11 cellular contexts compared by ENCODE assay signal in the genomic region with DNA sequence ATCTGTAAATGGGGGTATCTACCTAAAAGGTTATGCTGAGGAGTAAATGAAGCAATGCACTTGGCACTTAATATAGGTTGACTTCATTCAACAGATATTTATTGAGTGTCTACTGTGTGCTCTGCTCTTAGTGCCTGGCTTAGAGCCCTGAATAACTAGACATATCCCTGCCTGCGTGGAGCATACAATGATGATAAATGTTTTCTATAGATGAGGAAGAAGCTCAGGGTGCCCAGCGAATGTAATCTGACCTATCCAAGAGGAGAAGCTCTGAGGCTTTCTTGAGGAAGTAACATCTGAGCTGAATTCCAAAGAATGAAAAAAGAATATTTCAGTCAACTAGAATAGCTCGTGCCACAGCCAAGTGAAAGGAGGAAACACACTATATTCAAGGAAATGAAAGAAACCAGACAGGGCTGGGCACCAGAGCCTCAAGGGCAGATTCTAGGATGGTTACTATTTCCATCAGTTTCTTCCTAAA. TPM values are rescaled to one million over a fixed set of nuclear protein-coding genes. Genes with fewer than 3 reads are reported as not detected.
DNase-seq lines count a peak whose midpoint lies in the region; ATAC-seq and TF ChIP-seq lines count a peak whose summit lies in the region.
"Had no signal": no experiment of that assay in that cellular context is flagged by ENCODE, and none has a peak within 500 bp of the region (broad histone marks: within the 10 kb centered on the region; RNA-seq: fewer than 3 reads in every experiment).

No MANE protein-coding gene starts in this region.

- intact Hi-C loops in left ventricle myocardium superior (cut with micrococcal nuclease) (no loop called here), sciatic nerve (cut with DNase I) (no loop called here)

- TF ChIP-seq CTCF in WTC11 (IDR thresholded peaks at IDR 0.05) = no peak

- DNase-seq in GF-D8 (lab: John Stamatoyannopoulos, UW) = peak; percentile 14
- no peak for DNase-seq in WTC11 (ENCODE audit: low spot score)
- DNase-seq in left ventricle myocardium superior = no peak
- no peak for DNase-seq in sciatic nerve (ENCODE audit: low spot score)
- no peak for DNase-seq in RPMI8226
- no peak for DNase-seq in T-helper 2 cell treated with Interferon-gamma antibody and Interleukin-4, amounts not matched to agents 5 μg/mL and 100 μg/mL, for 36 hours (ENCODE audit: low spot score)
- DNase-seq in NCI-H187 (lab: John Stamatoyannopoulos, UW) = no peak
- no peak for DNase-seq in naive thymus-derived CD8-positive, alpha-beta T cell

- CTCF ChIA-PET in WTC11 (lab: Charles Lee) = interaction anchor here (0.5 kb wide), 1 partner anchor 16 kb away, joined by 3 read pairs; no protein-coding TSS in a partner anchor

- no peaks in the 10 kb centered on the region for H3K27me3 Mint-ChIP-seq in WTC11 (ENCODE audit: low read depth)
- no peaks in the 10 kb centered on the region for H3K27me3 Mint-ChIP-seq in T-helper 2 cell treated with Interferon-gamma antibody and Interleukin-4, amounts not matched to agents 5 μg/mL and 100 μg/mL, for 36 hours (ENCODE audit: low read depth)
- no peaks in the 10 kb centered on the region for H3K27me3 Mint-ChIP-seq in naive thymus-derived CD8-positive, alpha-beta T cell
- H3K27me3 Mint-ChIP-seq: activated CD4-positive, alpha-beta memory T cell treated with anti-CD3 and anti-CD28 coated beads for 36 hours had no signal

- peaks cover 36% of the 10 kb centered on the region for H3K4me1 Mint-ChIP-seq in WTC11
- H3K4me1 Mint-ChIP-seq in T-helper 2 cell treated with Interferon-gamma antibody and Interleukin-4, amounts not matched to agents 5 μg/mL and 100 μg/mL, for 36 hours (ENCODE audit: low read depth) = peaks cover 7% of the 10 kb centered on the region
- peaks cover 4 to 41% (median 17%) of the 10 kb centered on the region in 4 donors for H3K4me1 Mint-ChIP-seq in naive thymus-derived CD8-positive, alpha-beta T cell

- H3K9me3 Mint-ChIP-seq in WTC11 = no peaks in the 10 kb centered on the region
- H3K9me3 Mint-ChIP-seq in T-helper 2 cell treated with Interferon-gamma antibody and Interleukin-4, amounts not matched to agents 5 μg/mL and 100 μg/mL, for 36 hours = peaks cover 7% of the 10 kb centered on the region
- H3K9me3 Mint-ChIP-seq in naive thymus-derived CD8-positive, alpha-beta T cell = peaks cover 0 to 12% (median 0%) of the 10 kb centered on the region in 9 donors

- no peak for ATAC-seq in WTC11
- ATAC-seq in left ventricle myocardium superior = peak; percentile 58
- peak; percentile 63 for ATAC-seq in sciatic nerve
- ATAC-seq in naive thymus-derived CD8-positive, alpha-beta T cell = no peak

- POLR2A ChIA-PET in WTC11 (lab: Charles Lee) = no interaction called here
- POLR2A ChIA-PET in naive thymus-derived CD8-positive, alpha-beta T cell (lab: Charles Lee) = no interaction called here

- H3K36me3 Mint-ChIP-seq in WTC11 = peaks cover 7% of the 10 kb centered on the region; the same call in 1 of the 2 replicates
- H3K36me3 Mint-ChIP-seq in T-helper 2 cell treated with Interferon-gamma antibody and Interleukin-4, amounts not matched to agents 5 μg/mL and 100 μg/mL, for 36 hours (ENCODE audit: low read depth) = peaks cover 2% of the 10 kb centered on the region
- peaks cover 0 to 22% (median 19%) of the 10 kb centered on the region in 3 donors for H3K36me3 Mint-ChIP-seq in naive thymus-derived CD8-positive, alpha-beta T cell

- H3K27ac Mint-ChIP-seq in WTC11 = peak overlapping the region; percentile 11; the same call in 1 of the 2 replicates
- no peak overlapping the region for H3K27ac Mint-ChIP-seq in T-helper 2 cell treated with Interferon-gamma antibody and Interleukin-4, amounts not matched to agents 5 μg/mL and 100 μg/mL, for 36 hours
- H3K27ac Mint-ChIP-seq in naive thymus-derived CD8-positive, alpha-beta T cell = peak overlapping the region in 3 of 10 donors; percentile 12 to 78 (median 56)
- H3K27ac Mint-ChIP-seq: activated CD4-positive, alpha-beta memory T cell treated with anti-CD3 and anti-CD28 coated beads for 36 hours had no signal

- H3K4me3 Mint-ChIP-seq in WTC11 = no peak overlapping the region
- H3K4me3 Mint-ChIP-seq in T-helper 2 cell treated with Interferon-gamma antibody and Interleukin-4, amounts not matched to agents 5 μg/mL and 100 μg/mL, for 36 hours = no peak overlapping the region
- peak overlapping the region in 1 of 10 donors; percentile 6 for H3K4me3 Mint-ChIP-seq in naive thymus-derived CD8-positive, alpha-beta T cell
- H3K4me3 Mint-ChIP-seq: activated CD4-positive, alpha-beta memory T cell treated with anti-CD3 and anti-CD28 coated beads for 36 hours had no signal

TF ChIP-seq in WTC11, 78 proteins besides CTCF, POLR2A, EP300 and RAD21 (continues in another document):
- TF ChIP-seq ZNF121 (CRISPR knock-in tag; IDR thresholded peaks at IDR 0.05) = no peak
- TF ChIP-seq, protein P1, sequence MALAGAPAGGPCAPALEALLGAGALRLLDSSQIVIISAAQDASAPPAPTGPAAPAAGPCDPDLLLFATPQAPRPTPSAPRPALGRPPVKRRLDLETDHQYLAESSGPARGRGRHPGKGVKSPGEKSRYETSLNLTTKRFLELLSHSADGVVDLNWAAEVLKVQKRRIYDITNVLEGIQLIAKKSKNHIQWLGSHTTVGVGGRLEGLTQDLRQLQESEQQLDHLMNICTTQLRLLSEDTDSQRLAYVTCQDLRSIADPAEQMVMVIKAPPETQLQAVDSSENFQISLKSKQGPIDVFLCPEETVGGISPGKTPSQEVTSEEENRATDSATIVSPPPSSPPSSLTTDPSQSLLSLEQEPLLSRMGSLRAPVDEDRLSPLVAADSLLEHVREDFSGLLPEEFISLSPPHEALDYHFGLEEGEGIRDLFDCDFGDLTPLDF (CRISPR knock-in tag; IDR thresholded peaks at IDR 0.05) = no peak
- no peak for TF ChIP-seq TP53 (CRISPR knock-in tag; IDR thresholded peaks at IDR 0.05)
- TF ChIP-seq, protein P2, sequence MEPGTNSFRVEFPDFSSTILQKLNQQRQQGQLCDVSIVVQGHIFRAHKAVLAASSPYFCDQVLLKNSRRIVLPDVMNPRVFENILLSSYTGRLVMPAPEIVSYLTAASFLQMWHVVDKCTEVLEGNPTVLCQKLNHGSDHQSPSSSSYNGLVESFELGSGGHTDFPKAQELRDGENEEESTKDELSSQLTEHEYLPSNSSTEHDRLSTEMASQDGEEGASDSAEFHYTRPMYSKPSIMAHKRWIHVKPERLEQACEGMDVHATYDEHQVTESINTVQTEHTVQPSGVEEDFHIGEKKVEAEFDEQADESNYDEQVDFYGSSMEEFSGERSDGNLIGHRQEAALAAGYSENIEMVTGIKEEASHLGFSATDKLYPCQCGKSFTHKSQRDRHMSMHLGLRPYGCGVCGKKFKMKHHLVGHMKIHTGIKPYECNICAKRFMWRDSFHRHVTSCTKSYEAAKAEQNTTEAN (CRISPR knock-in tag; IDR thresholded peaks at IDR 0.05) = no peak
- TF ChIP-seq TEAD1 (CRISPR knock-in tag; IDR thresholded peaks at IDR 0.05) = no peak
- TF ChIP-seq HMGA2 (CRISPR knock-in tag; IDR thresholded peaks at IDR 0.05) = no peak
- TF ChIP-seq, protein P3, sequence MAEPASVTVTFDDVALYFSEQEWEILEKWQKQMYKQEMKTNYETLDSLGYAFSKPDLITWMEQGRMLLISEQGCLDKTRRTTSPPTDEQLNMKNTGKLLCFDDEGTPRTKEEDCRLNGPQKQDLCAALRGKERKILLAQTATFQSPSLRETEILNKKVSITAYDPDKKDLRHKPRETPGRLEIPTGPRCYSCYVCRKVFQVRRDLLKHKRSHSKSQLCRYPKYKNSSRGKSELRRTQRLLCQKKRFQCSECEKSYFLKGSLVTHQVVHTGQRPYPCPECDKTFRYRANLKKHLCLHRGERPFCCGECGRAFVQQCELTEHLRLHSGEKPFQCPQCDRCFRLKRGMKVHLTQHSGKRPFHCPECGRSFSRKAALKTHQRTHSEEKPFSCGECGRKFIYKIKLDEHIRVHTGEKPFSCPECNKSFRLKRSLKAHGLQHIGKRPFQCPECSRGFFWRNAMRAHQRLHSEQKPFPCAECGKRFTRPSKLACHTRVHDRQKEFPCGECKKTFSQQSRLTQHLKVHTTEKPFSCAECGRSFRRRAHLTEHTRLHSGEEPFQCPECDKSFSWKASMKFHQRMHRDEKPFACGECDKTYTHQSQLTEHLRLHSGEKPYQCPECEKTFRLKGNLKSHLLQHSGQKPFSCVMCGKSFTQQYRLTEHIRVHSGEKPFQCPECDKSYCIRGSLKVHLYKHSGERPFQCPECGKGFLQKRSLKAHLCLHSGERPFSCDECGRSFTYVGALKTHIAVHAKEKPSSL (CRISPR knock-in tag; conservative IDR thresholded peaks at IDR 0.05) = no peak
- TF ChIP-seq, protein P4, sequence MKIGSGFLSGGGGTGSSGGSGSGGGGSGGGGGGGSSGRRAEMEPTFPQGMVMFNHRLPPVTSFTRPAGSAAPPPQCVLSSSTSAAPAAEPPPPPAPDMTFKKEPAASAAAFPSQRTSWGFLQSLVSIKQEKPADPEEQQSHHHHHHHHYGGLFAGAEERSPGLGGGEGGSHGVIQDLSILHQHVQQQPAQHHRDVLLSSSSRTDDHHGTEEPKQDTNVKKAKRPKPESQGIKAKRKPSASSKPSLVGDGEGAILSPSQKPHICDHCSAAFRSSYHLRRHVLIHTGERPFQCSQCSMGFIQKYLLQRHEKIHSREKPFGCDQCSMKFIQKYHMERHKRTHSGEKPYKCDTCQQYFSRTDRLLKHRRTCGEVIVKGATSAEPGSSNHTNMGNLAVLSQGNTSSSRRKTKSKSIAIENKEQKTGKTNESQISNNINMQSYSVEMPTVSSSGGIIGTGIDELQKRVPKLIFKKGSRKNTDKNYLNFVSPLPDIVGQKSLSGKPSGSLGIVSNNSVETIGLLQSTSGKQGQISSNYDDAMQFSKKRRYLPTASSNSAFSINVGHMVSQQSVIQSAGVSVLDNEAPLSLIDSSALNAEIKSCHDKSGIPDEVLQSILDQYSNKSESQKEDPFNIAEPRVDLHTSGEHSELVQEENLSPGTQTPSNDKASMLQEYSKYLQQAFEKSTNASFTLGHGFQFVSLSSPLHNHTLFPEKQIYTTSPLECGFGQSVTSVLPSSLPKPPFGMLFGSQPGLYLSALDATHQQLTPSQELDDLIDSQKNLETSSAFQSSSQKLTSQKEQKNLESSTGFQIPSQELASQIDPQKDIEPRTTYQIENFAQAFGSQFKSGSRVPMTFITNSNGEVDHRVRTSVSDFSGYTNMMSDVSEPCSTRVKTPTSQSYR (CRISPR knock-in tag; IDR thresholded peaks at IDR 0.05) = no peak
- TF ChIP-seq, protein P5, sequence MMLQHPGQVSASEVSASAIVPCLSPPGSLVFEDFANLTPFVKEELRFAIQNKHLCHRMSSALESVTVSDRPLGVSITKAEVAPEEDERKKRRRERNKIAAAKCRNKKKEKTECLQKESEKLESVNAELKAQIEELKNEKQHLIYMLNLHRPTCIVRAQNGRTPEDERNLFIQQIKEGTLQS (CRISPR knock-in tag; conservative IDR thresholded peaks at IDR 0.05) = no peak

RNA-seq across cellular contexts. Expression of a gene that starts 17.9 kb away (rescaled TPM):
- total RNA-seq in WTC11 (2021) (not detected in 3 replicates), left ventricle myocardium superior (not detected), sciatic nerve (not detected)
- total RNA-seq in naive thymus-derived CD8-positive, alpha-beta T cell = not detected
- polyA plus RNA-seq in naive thymus-derived CD8-positive, alpha-beta T cell = not detected
- total RNA-seq: activated CD4-positive, alpha-beta memory T cell treated with anti-CD3 and anti-CD28 coated beads for 36 hours; dermis microvascular lymphatic vessel endothelial cell; NCI-H460 had no signal

Comparison
In these comparisons a context has a peak if more than half of its experiments do, and no peak if none do; other contexts are left out.
1. ATAC-seq: peak in left ventricle myocardium superior (single experiment) and sciatic nerve (single experiment); none in WTC11 (single experiment) and naive thymus-derived CD8-positive, alpha-beta T cell (0 of 2).